Comparison of ENCODE assay signal across 11 cellular contexts in the genomic region with DNA sequence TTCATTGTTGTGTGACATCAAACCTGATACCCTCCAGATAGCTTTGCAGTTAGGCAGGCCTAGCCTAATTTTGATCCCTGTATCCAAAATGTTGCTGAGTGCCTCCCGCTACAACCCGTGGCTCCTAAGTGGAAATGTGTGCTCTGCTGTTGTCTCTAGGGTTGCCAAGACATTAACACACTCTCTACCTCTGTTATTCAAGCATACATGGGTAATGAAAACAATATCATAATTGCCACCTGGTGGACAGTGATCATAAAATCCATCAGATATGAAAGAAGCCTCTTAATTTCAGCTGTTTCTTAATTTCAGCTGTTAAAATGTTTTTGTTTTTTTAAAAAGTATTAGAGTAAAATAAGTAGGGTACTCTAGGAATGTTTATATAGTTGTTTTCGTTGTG.
DNase-seq lines count a peak whose midpoint lies in the region; ATAC-seq, FAIRE-seq and TF ChIP-seq lines count a peak whose summit lies in the region.
"Had no signal": no experiment of that assay in that cellular context is flagged by ENCODE, and none has a peak within 500 bp of the region (broad histone marks: within the 10 kb centered on the region; RNA-seq: fewer than 3 reads in every experiment).

No MANE protein-coding gene starts in this region.

- ATAC-seq in HG03439 (IDR thresholded peaks at IDR 0.05; ENCODE audit: unreplicated experiment) = no peak

- no peak overlapping the region for H3K27ac ChIP-seq in thyroid gland
- H3K27ac ChIP-seq: HL-60 had no signal

- TF ChIP-seq CTCF in LNCaP clone FGC (IDR thresholded peaks at IDR 0.05; ENCODE audit: control insufficient read depth, extremely low read depth, insufficient read depth) = peak; percentile 38
- peak in 2 of 6 experiments; percentile 16 to 32 for TF ChIP-seq CTCF in thyroid gland (IDR thresholded peaks at IDR 0.05)

- no peak for TF ChIP-seq POLR2A in thyroid gland (IDR thresholded peaks at IDR 0.05)

- H3K4me3 ChIP-seq in LNCaP clone FGC (ENCODE audit: low read depth, low read length) (no peak overlapping the region), thyroid gland (replicated peaks in 1 of 3) (no peak overlapping the region), H7 (ENCODE audit: insufficient read depth, low read depth, low read length) (no peak overlapping the region)

- peak; percentile 95 for FAIRE-seq in islet of Langerhans (lab: Jason Lieb, UNC)
- FAIRE-seq: GM18507 had no signal

- DNase-seq in COLO829 (ENCODE audit: low spot score) (peak; percentile 47), LNCaP clone FGC (ENCODE audit: low read depth) (peak; percentile 52), SK-N-DZ (ENCODE audit: low spot score) (peak; percentile 11), mesenteric fat pad (ENCODE audit: low spot score) (no peak), thyroid gland (no peak), H7 (no peak)
- DNase-seq: activated CD4-positive, alpha-beta T cell treated with anti-CD3 and anti-CD28 coated beads for 1 hour had no signal

- H3K4me1 ChIP-seq in thyroid gland = peaks cover 12 to 19% of the 10 kb centered on the region in 2 donors

- intact Hi-C loops in thyroid gland (cut with DNase I) = no loop called here

- no peaks in the 10 kb centered on the region for H3K9me3 ChIP-seq in thyroid gland

- H3K27me3 ChIP-seq in thyroid gland = no peaks in the 10 kb centered on the region
- H3K27me3 ChIP-seq in H7 (ENCODE audit: control insufficient read depth, insufficient read depth, low read length) = no peaks in the 10 kb centered on the region

- no peaks in the 10 kb centered on the region for H3K36me3 ChIP-seq in thyroid gland
- H3K36me3 ChIP-seq in H7 (replicated peaks; ENCODE audit: control insufficient read depth, insufficient read depth, low read length) = no peaks in the 10 kb centered on the region

- 46 to 53% methylated on average over 3 of the region's 3 CpGs for WGBS in thyroid gland, 2 donors

Comparison
In these comparisons a context has a peak if more than half of its experiments do, and no peak if none do; other contexts are left out.
1. DNase-seq: peak in COLO829 (single experiment), LNCaP clone FGC (single experiment) and SK-N-DZ (single experiment); none in mesenteric fat pad (single experiment), thyroid gland (0 of 2) and H7 (single experiment).